8 cellular contexts compared by ENCODE assay signal in the genomic region with DNA sequence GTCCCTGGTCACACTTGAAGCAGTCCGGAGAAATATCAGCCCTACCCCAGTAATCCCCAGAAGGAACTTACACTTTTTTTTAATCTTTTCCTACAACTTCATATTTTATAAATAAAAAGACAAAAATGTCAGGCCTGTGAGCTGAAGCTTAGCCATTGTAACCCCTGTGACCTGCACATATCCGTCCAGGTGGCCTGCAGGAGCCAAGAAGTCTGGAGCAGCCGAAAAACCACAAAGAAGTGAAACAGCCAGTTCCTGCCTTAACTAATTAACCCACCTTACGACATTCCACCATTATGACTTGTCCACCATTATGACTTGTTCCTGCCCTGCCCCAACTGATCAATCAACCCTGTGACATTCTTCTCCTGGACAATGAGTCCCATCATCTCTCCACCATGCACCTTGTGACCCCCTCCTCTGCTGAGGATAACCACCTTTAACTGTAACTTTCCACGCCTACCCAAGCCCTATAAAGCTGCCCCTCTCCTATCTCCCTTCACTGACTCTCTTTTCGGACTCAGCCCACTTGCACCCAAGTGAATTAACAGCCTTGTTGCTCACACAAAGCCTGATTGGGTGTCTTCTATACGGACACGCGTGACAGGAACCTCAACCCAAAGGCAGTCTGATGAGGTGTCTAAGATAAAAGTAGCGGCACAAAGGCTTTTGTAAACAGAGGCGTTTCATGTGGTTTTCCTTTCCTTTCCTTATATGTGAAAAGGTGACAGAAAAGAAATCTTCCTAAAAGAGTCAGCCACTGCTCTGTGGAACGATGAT. TPM values are rescaled to one million over a fixed set of nuclear protein-coding genes. Genes with fewer than 3 reads are reported as not detected.
DNase-seq lines count a peak whose midpoint lies in the region; ATAC-seq, FAIRE-seq and TF ChIP-seq lines count a peak whose summit lies in the region.
"Not testable (repeated sequence)": the region's sequence is repeated elsewhere in the genome, so short reads cannot be mapped to it uniquely, and the experiment has no call there.

No MANE protein-coding gene starts in this region.

- not testable (repeated sequence) for H2BK120ac ChIP-seq in mesenchymal stem cell (ENCODE audit: low read depth, low read length)

- not testable (repeated sequence) for H4K91ac ChIP-seq in mesenchymal stem cell (ENCODE audit: low read length)

- not testable (repeated sequence) for H4K8ac ChIP-seq in mesenchymal stem cell (ENCODE audit: low read length)

- H3K4me1 ChIP-seq in NT2/D1 (ENCODE audit: insufficient read depth, insufficient read length); esophagus (ENCODE audit: control insufficient read depth in 2 of 2, insufficient read depth in 2 of 2, low read length in 1 of 2); mesenchymal stem cell (ENCODE audit: control insufficient read depth, insufficient read depth, low read depth, low read length): not testable (repeated sequence)
- H3K4me1 ChIP-seq in upper lobe of left lung, result peaks cover 8 to 16% (median 9%) of the 10 kb centered on the region in 4 donors

- H2AFZ ChIP-seq in mesenchymal stem cell (ENCODE audit: low read depth, low read length), result not testable (repeated sequence)

- peak overlapping the region; percentile 100 for H3K27ac ChIP-seq in esophagus (ENCODE audit: low read depth in 2 of 2, low read length in 1 of 2)
- not testable (repeated sequence) for H3K27ac ChIP-seq in mesenchymal stem cell (ENCODE audit: low read length, poor library complexity, severe bottlenecking)
- H3K27ac ChIP-seq in upper lobe of left lung, result peak overlapping the region; percentile 96 to 99 (median 98)

- H3K4me2 ChIP-seq in mesenchymal stem cell (ENCODE audit: low read length, poor library complexity, severe bottlenecking), result not testable (repeated sequence)

- not testable (repeated sequence) for TF ChIP-seq CTCF in upper lobe of left lung (IDR thresholded peaks at IDR 0.05)

- WGBS in esophagus, 2 donors, result 26 to 33% methylated on average over 12 of the region's 12 CpGs
- WGBS in mesenchymal stem cell, result 70% methylated on average over 12 of the region's 12 CpGs
- WGBS in upper lobe of left lung, 2 donors, result 28 to 38% methylated on average over 12 of the region's 12 CpGs

- H3K14ac ChIP-seq in mesenchymal stem cell (ENCODE audit: low read length in 2 of 2), result not testable (repeated sequence)

- DNase-seq in NT2/D1 (ENCODE audit: low read depth, low spot score); mesenchymal stem cell: not testable (repeated sequence)
- DNase-seq in activated CD4-positive, alpha-beta T cell treated with anti-CD3 and anti-CD28 coated beads for 4 hours, result peak; percentile 59 to 63
- DNase-seq in activated naive CD4-positive, alpha-beta T cell treated with anti-CD3 and anti-CD28 coated beads, Interleukin-2, amount 50 U/mL, for 72 hours (ENCODE audit: low spot score in 2 of 2), result peak; percentile 39 to 67
- peak; percentile 7 to 39 for DNase-seq in stimulated activated CD4-positive, alpha-beta T cell treated with anti-CD3 and anti-CD28 coated beads, Interleukin-1b, Interleukin-23, amount 100 ng/mL, for 4 hours (ENCODE audit: low read depth in 2 of 2)
- peak in 1 of 2 donors; percentile 25 for DNase-seq in upper lobe of left lung

- peak overlapping the region; percentile 97 for H3K27ac Mint-ChIP-seq in activated naive CD4-positive, alpha-beta T cell treated with anti-CD3 and anti-CD28 coated beads, Interleukin-2, amount 50 U/mL, for 72 hours

- not testable (repeated sequence) for H2AK5ac ChIP-seq in mesenchymal stem cell (ENCODE audit: low read length, severe bottlenecking)

- H3K4ac ChIP-seq in mesenchymal stem cell (ENCODE audit: low read depth in 1 of 2, low read length in 2 of 2), result not testable (repeated sequence)

- peak in 1 of 2 donors; percentile 66 for ATAC-seq in activated naive CD4-positive, alpha-beta T cell treated with anti-CD3 and anti-CD28 coated beads, Interleukin-2, amount 50 U/mL, for 72 hours
- ATAC-seq in upper lobe of left lung (ENCODE audit: low FRiP score in 2 of 2), result not testable (repeated sequence)

- H3K9ac ChIP-seq in NT2/D1 (ENCODE audit: insufficient read length, low read depth) (peak overlapping the region; percentile 99), mesenchymal stem cell (ENCODE audit: low read length) (peak overlapping the region; percentile 99)

- peak; percentile 68 for FAIRE-seq in G401.6 (lab: Jason Lieb, UNC)

- H2BK15ac ChIP-seq in mesenchymal stem cell (ENCODE audit: low read depth, poor library complexity, severe bottlenecking), result not testable (repeated sequence)

- not testable (repeated sequence) for H3K36me3 Mint-ChIP-seq in activated naive CD4-positive, alpha-beta T cell treated with anti-CD3 and anti-CD28 coated beads, Interleukin-2, amount 50 U/mL, for 72 hours

- not testable (repeated sequence) for H2BK12ac ChIP-seq in mesenchymal stem cell (ENCODE audit: low read length in 2 of 2)

- H3K79me1 ChIP-seq in mesenchymal stem cell (replicated peaks; ENCODE audit: low read length, poor library complexity, severe bottlenecking), result not testable (repeated sequence)

- TF ChIP-seq EP300 in upper lobe of left lung (IDR thresholded peaks at IDR 0.05), result not testable (repeated sequence)

- not testable (repeated sequence) for H3K18ac ChIP-seq in mesenchymal stem cell (ENCODE audit: low read depth in 1 of 2, low read length in 2 of 2)

- not testable (repeated sequence) for H3K23ac ChIP-seq in mesenchymal stem cell (ENCODE audit: low read length in 2 of 2)

- not testable (repeated sequence) for H3K27me3 ChIP-seq in NT2/D1 (ENCODE audit: insufficient read depth, insufficient read length); esophagus (ENCODE audit: control insufficient read depth in 1 of 2, insufficient read depth in 2 of 2, low read length in 2 of 2); mesenchymal stem cell (ENCODE audit: control insufficient read depth in 1 of 2, insufficient read depth in 1 of 2, low read length in 2 of 2); upper lobe of left lung

- H3K4me3 ChIP-seq in NT2/D1 (ENCODE audit: insufficient read length, low read depth) (peak overlapping the region; percentile 92), esophagus (ENCODE audit: low read depth in 1 of 2, low read length in 2 of 2) (peak overlapping the region; percentile 66 to 75), mesenchymal stem cell (ENCODE audit: insufficient read depth in 1 of 2, low read depth in 1 of 2, low read length in 2 of 2) (peak overlapping the region in 1 of 2 experiments; percentile 88), upper lobe of left lung (peak overlapping the region; percentile 51 to 74 (median 60))

- not testable (repeated sequence) for H3K36me3 ChIP-seq in NT2/D1 (ENCODE audit: insufficient read depth, insufficient read length, low read length); esophagus (ENCODE audit: control insufficient read depth in 2 of 2, insufficient read depth in 2 of 2, low read length in 1 of 2); mesenchymal stem cell (ENCODE audit: control insufficient read depth in 1 of 2, insufficient read depth in 2 of 2, low read depth in 1 of 2, low read length in 2 of 2); upper lobe of left lung

- not testable (repeated sequence) for H3K9me3 ChIP-seq in NT2/D1 (ENCODE audit: insufficient read depth, low read length); esophagus (ENCODE audit: control insufficient read depth in 2 of 2, insufficient read depth in 1 of 2, low read depth in 1 of 2, low read length in 1 of 2); mesenchymal stem cell (ENCODE audit: control insufficient read depth, low read length); upper lobe of left lung

- not testable (repeated sequence) for H2BK5ac ChIP-seq in mesenchymal stem cell (ENCODE audit: low read depth, low read length, poor library complexity, severe bottlenecking)

- not testable (repeated sequence) for H3K9me3 Mint-ChIP-seq in activated naive CD4-positive, alpha-beta T cell treated with anti-CD3 and anti-CD28 coated beads, Interleukin-2, amount 50 U/mL, for 72 hours

- not testable (repeated sequence) for TF ChIP-seq POLR2A in upper lobe of left lung (IDR thresholded peaks at IDR 0.05)

RNA-seq across cellular contexts. Expression of a gene that starts 20.3 kb away (rescaled TPM):
- total RNA-seq in activated naive CD4-positive, alpha-beta T cell treated with anti-CD3 and anti-CD28 coated beads, Interleukin-2, amount 50 U/mL, for 72 hours, result under 1 TPM in 1 of 2 donors, not detected in 1; 0.10 TPM
- under 1 TPM in 1 of 2 donors, not detected in 1; 0.04 TPM for polyA plus RNA-seq in esophagus
- polyA plus RNA-seq in mesenchymal stem cell (2013, experiment 1 of 2), result not detected
- not detected for polyA plus RNA-seq in mesenchymal stem cell (2013, experiment 2 of 2)
- not detected for total RNA-seq in upper lobe of left lung

RNA-seq across cellular contexts. Expression of a gene that starts 48.3 kb away (rescaled TPM):
- total RNA-seq in activated naive CD4-positive, alpha-beta T cell treated with anti-CD3 and anti-CD28 coated beads, Interleukin-2, amount 50 U/mL, for 72 hours, result not detected
- not detected for polyA plus RNA-seq in esophagus
- not detected for polyA plus RNA-seq in mesenchymal stem cell (2013, experiment 1 of 2)
- not detected for polyA plus RNA-seq in mesenchymal stem cell (2013, experiment 2 of 2)
- not detected for total RNA-seq in upper lobe of left lung
